ENCODE assay signal across 10 cellular contexts in genomic region chr10:8416192-8416701, GRCh38.
DNase-seq lines count a peak whose midpoint lies in the region; ATAC-seq and TF ChIP-seq lines count a peak whose summit lies in the region.
"Had no signal": no experiment of that assay in that cellular context is flagged by ENCODE, and none has a peak within 500 bp of the region (broad histone marks: within the 10 kb centered on the region; RNA-seq: fewer than 3 reads in every experiment).

No MANE protein-coding gene starts in this region.

- H3K79me2 ChIP-seq in mesendoderm (ENCODE audit: control insufficient read depth, insufficient read depth, low read length), result no peaks in the 10 kb centered on the region

- H2BK15ac ChIP-seq in mesendoderm (replicated peaks; ENCODE audit: low read depth), result no peak overlapping the region

- H3K9me3 ChIP-seq in thyroid gland, result no peaks in the 10 kb centered on the region
- H3K9me3 ChIP-seq in gastroesophageal sphincter, result peaks cover 0 to 9% (median 0%) of the 10 kb centered on the region in 3 donors
- H3K9me3 ChIP-seq: HAP-1 had no signal

- H3K4me1 ChIP-seq in thyroid gland (peaks cover 0 to 5% of the 10 kb centered on the region in 2 donors), gastroesophageal sphincter (no peaks in the 10 kb centered on the region), mesendoderm (ENCODE audit: control insufficient read depth, low read depth, low read length) (no peaks in the 10 kb centered on the region)
- H3K4me1 ChIP-seq: HAP-1 had no signal

- H3K23ac ChIP-seq in mesendoderm (ENCODE audit: low read length), result no peak overlapping the region

- peaks cover 2% of the 10 kb centered on the region for H3K9me3 Mint-ChIP-seq in natural killer cell treated with Interleukin-12 subunit alpha and Interleukin-12 subunit beta and Interleukin-15 and Interleukin-18, amount 100 ng/mL, for 72 hours

- no peak overlapping the region for H4K8ac ChIP-seq in mesendoderm (ENCODE audit: low read depth, low read length)

- no peak overlapping the region for H2BK120ac ChIP-seq in mesendoderm (ENCODE audit: low read depth, low read length)

- no peaks in the 10 kb centered on the region for H3K27me3 Mint-ChIP-seq in natural killer cell treated with Interleukin-12 subunit alpha and Interleukin-12 subunit beta and Interleukin-15 and Interleukin-18, amount 100 ng/mL, for 72 hours

- no peaks in the 10 kb centered on the region for H3K79me1 ChIP-seq in mesendoderm (ENCODE audit: low read length)

- no peak overlapping the region for H2BK5ac ChIP-seq in mesendoderm (ENCODE audit: low read length)

- intact Hi-C loops in thyroid gland (cut with DNase I), result no loop called here

- TF ChIP-seq POLR2A in thyroid gland (IDR thresholded peaks at IDR 0.05) (no peak), gastroesophageal sphincter (IDR thresholded peaks at IDR 0.05) (no peak)

- no peak for DNase-seq in activated CD4-positive, CD25-positive, alpha-beta regulatory T cell (lab: John Stamatoyannopoulos, UW)
- peak; percentile 61 for DNase-seq in T-helper 22 cell (ENCODE audit: low read depth)
- DNase-seq in natural killer cell treated with Interleukin-12 subunit alpha and Interleukin-12 subunit beta and Interleukin-15 and Interleukin-18, amount 100 ng/mL, for 72 hours (ENCODE audit: low spot score), result no peak
- no peak for DNase-seq in thyroid gland
- no peak for DNase-seq in mesendoderm

- H4K5ac ChIP-seq in mesendoderm (ENCODE audit: low read length), result no peak overlapping the region

- peak; percentile 87 to 91 for ATAC-seq in activated CD4-positive, CD25-positive, alpha-beta regulatory T cell treated with anti-CD3 and anti-CD28 coated beads, Interleukin-2, amount 50 U/mL, for 24 hours
- ATAC-seq in HG02938 (IDR thresholded peaks at IDR 0.05; ENCODE audit: unreplicated experiment), result peak; percentile 72
- peak; percentile 73 to 82 for ATAC-seq in natural killer cell treated with Interleukin-12 subunit alpha and Interleukin-12 subunit beta and Interleukin-15 and Interleukin-18, amount 100 ng/mL, for 72 hours
- ATAC-seq in gastroesophageal sphincter, result no peak
- ATAC-seq: Right ventricle myocardium inferior had no signal

- TF ChIP-seq EP300 in gastroesophageal sphincter (IDR thresholded peaks at IDR 0.05), result no peak

- H3K56ac ChIP-seq in mesendoderm (ENCODE audit: low read length), result no peak overlapping the region

- H2AK5ac ChIP-seq in mesendoderm (ENCODE audit: low read length), result no peak overlapping the region

- H3K36me3 ChIP-seq in thyroid gland, result no peaks in the 10 kb centered on the region
- H3K36me3 ChIP-seq in gastroesophageal sphincter, result no peaks in the 10 kb centered on the region
- no peaks in the 10 kb centered on the region for H3K36me3 ChIP-seq in mesendoderm (ENCODE audit: control insufficient read depth, insufficient read depth, low read length)
- H3K36me3 ChIP-seq: HAP-1 had no signal

- peaks cover 24 to 30% of the 10 kb centered on the region in 2 donors for H3K4me1 Mint-ChIP-seq in natural killer cell treated with Interleukin-12 subunit alpha and Interleukin-12 subunit beta and Interleukin-15 and Interleukin-18, amount 100 ng/mL, for 72 hours (ENCODE audit: low read depth in 2 of 2)

- H3K4me2 ChIP-seq in mesendoderm (ENCODE audit: low read length), result no peak overlapping the region

- no peak overlapping the region for H3K4ac ChIP-seq in mesendoderm (ENCODE audit: low read depth, low read length)

- H3K9ac ChIP-seq in mesendoderm (ENCODE audit: low read length), result no peak overlapping the region

- H3K4me3 Mint-ChIP-seq in natural killer cell treated with Interleukin-12 subunit alpha and Interleukin-12 subunit beta and Interleukin-15 and Interleukin-18, amount 100 ng/mL, for 72 hours, result peak overlapping the region; percentile 55

- 16 to 28% methylated on average over 8 of the region's 8 CpGs for WGBS in thyroid gland, 2 donors
- 20 to 42% methylated on average over 8 of the region's 8 CpGs for WGBS in gastroesophageal sphincter (ENCODE audit: low coverage in 1 of 2), 2 donors
- WGBS in mesendoderm (ENCODE audit: extremely low coverage, insufficient coverage, low lambda C conversion rate), result no CpG with 5 or more reads among the region's 8 CpGs

- peak overlapping the region; percentile 51 for H3K27ac Mint-ChIP-seq in natural killer cell treated with Interleukin-12 subunit alpha and Interleukin-12 subunit beta and Interleukin-15 and Interleukin-18, amount 100 ng/mL, for 72 hours

- TF ChIP-seq CTCF in thyroid gland (IDR thresholded peaks at IDR 0.05), result no peak
- no peak for TF ChIP-seq CTCF in gastroesophageal sphincter (IDR thresholded peaks at IDR 0.05)

- H3K27me3 ChIP-seq in thyroid gland (no peaks in the 10 kb centered on the region), gastroesophageal sphincter (no peaks in the 10 kb centered on the region), mesendoderm (ENCODE audit: insufficient read depth, low read length, poor library complexity) (no peaks in the 10 kb centered on the region)

- no peaks in the 10 kb centered on the region for H3K36me3 Mint-ChIP-seq in natural killer cell treated with Interleukin-12 subunit alpha and Interleukin-12 subunit beta and Interleukin-15 and Interleukin-18, amount 100 ng/mL, for 72 hours

- no peak overlapping the region for H3K18ac ChIP-seq in mesendoderm (ENCODE audit: low read length)

- no peak overlapping the region for H3K4me3 ChIP-seq in thyroid gland (replicated peaks in 1 of 3)
- no peak overlapping the region for H3K4me3 ChIP-seq in gastroesophageal sphincter
- H3K4me3 ChIP-seq in mesendoderm (ENCODE audit: low read length), result no peak overlapping the region
- H3K4me3 ChIP-seq: HAP-1 had no signal

- no peak overlapping the region for H3K27ac ChIP-seq in thyroid gland
- no peak overlapping the region for H3K27ac ChIP-seq in gastroesophageal sphincter
- no peak overlapping the region for H3K27ac ChIP-seq in mesendoderm (ENCODE audit: low read depth, low read length)
